ENCODE assay signal across 1 cellular context in the genomic region with DNA sequence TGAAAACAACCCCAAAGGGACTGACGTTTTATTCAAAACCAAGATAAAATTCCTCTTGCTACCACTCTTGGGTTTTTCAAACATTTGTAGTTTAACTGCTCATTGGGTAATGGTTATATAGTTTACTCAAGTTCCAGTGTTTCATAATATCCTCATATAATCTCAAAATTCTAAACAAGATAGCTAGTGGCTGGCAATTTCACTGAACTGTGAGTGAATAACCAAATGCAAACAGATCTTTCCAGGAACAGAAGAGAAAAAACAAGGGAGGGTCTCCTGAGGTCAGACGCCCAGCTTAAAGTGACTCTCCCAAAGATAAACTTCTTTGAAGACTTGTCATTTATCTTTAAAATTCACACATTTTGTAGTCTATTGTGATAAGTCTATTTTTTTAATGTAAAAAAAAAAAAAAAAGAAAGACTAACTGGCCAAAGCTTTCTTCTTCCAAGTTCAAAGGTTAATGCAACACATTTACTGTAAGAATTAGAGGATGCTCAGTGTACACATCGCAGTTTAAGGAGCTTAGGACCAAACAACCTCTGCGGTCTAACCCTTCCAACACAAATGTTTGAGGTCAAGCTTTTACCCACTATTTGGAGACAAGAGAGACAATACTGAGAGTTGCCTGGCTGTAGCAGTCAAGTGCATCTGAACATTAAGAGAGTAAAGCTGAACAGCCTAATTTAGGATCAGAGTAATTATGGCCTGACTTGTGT.
A peak's percentile ranks its signal among the peaks of the same experiment; 100 is the strongest.
TF ChIP-seq lines count a peak whose summit lies in the region.

No MANE protein-coding gene starts in this region.

TF ChIP-seq in HepG2, 621 proteins besides CTCF, POLR2A, EP300 and RAD21 (continued from another document and continues in another):
- TF ChIP-seq ZNF816 (CRISPR knock-in tag; IDR thresholded peaks at IDR 0.05; ENCODE audit: borderline replicate concordance): 0 out of 2 replicates have a peak, but pooled peaks have one; percentile 35
- peak; percentile 84 for TF ChIP-seq TBL1XR1 (IDR thresholded peaks at IDR 0.05; ENCODE audit: borderline replicate concordance, low read length, partially characterized antibody)
- no peak for TF ChIP-seq CENPX (CRISPR knock-in tag; IDR thresholded peaks at IDR 0.05)
- TF ChIP-seq, protein P1, sequence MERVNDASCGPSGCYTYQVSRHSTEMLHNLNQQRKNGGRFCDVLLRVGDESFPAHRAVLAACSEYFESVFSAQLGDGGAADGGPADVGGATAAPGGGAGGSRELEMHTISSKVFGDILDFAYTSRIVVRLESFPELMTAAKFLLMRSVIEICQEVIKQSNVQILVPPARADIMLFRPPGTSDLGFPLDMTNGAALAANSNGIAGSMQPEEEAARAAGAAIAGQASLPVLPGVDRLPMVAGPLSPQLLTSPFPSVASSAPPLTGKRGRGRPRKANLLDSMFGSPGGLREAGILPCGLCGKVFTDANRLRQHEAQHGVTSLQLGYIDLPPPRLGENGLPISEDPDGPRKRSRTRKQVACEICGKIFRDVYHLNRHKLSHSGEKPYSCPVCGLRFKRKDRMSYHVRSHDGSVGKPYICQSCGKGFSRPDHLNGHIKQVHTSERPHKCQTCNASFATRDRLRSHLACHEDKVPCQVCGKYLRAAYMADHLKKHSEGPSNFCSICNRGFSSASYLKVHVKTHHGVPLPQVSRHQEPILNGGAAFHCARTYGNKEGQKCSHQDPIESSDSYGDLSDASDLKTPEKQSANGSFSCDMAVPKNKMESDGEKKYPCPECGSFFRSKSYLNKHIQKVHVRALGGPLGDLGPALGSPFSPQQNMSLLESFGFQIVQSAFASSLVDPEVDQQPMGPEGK (CRISPR knock-in tag; IDR thresholded peaks at IDR 0.05): no peak
- TF ChIP-seq PITX1 (CRISPR knock-in tag; IDR thresholded peaks at IDR 0.05): peak; percentile 67
- no peak for TF ChIP-seq ZNF577 (CRISPR knock-in tag; IDR thresholded peaks at IDR 0.05; ENCODE audit: borderline replicate concordance, low read depth)
- TF ChIP-seq ZNF232 (CRISPR knock-in tag; IDR thresholded peaks at IDR 0.05; ENCODE audit: borderline replicate concordance): no peak
- TF ChIP-seq ZNF253 (CRISPR knock-in tag; IDR thresholded peaks at IDR 0.05; ENCODE audit: borderline replicate concordance): no peak
- TF ChIP-seq RCOR2 (CRISPR knock-in tag; IDR thresholded peaks at IDR 0.05): peak; percentile 69; the same call in 1 of the 2 replicates
- no peak for TF ChIP-seq ZNF788 (CRISPR knock-in tag; IDR thresholded peaks at IDR 0.05; ENCODE audit: borderline replicate concordance)
- TF ChIP-seq, protein P2, sequence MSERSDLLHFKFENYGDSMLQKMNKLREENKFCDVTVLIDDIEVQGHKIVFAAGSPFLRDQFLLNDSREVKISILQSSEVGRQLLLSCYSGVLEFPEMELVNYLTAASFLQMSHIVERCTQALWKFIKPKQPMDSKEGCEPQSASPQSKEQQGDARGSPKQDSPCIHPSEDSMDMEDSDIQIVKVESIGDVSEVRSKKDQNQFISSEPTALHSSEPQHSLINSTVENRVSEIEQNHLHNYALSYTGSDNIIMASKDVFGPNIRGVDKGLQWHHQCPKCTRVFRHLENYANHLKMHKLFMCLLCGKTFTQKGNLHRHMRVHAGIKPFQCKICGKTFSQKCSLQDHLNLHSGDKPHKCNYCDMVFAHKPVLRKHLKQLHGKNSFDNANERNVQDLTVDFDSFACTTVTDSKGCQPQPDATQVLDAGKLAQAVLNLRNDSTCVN (CRISPR knock-in tag; IDR thresholded peaks at IDR 0.05; ENCODE audit: borderline replicate concordance): no peak
- TF ChIP-seq MTF2 (CRISPR knock-in tag; IDR thresholded peaks at IDR 0.05; ENCODE audit: borderline replicate concordance): no peak
- TF ChIP-seq FOXC1 (CRISPR knock-in tag; IDR thresholded peaks at IDR 0.05; ENCODE audit: borderline replicate concordance): no peak
- no peak for TF ChIP-seq ZBTB20 (CRISPR knock-in tag; IDR thresholded peaks at IDR 0.05; ENCODE audit: borderline replicate concordance, low read depth)
- peak; percentile 69; the same call in 1 of the 2 replicates for TF ChIP-seq FOXK1 (CRISPR knock-in tag; IDR thresholded peaks at IDR 0.05; ENCODE audit: borderline replicate concordance, low read depth)
- TF ChIP-seq ZNF331 (CRISPR knock-in tag; IDR thresholded peaks at IDR 0.05): peak; percentile 35; the same call in 1 of the 2 replicates
- TF ChIP-seq, protein P3, sequence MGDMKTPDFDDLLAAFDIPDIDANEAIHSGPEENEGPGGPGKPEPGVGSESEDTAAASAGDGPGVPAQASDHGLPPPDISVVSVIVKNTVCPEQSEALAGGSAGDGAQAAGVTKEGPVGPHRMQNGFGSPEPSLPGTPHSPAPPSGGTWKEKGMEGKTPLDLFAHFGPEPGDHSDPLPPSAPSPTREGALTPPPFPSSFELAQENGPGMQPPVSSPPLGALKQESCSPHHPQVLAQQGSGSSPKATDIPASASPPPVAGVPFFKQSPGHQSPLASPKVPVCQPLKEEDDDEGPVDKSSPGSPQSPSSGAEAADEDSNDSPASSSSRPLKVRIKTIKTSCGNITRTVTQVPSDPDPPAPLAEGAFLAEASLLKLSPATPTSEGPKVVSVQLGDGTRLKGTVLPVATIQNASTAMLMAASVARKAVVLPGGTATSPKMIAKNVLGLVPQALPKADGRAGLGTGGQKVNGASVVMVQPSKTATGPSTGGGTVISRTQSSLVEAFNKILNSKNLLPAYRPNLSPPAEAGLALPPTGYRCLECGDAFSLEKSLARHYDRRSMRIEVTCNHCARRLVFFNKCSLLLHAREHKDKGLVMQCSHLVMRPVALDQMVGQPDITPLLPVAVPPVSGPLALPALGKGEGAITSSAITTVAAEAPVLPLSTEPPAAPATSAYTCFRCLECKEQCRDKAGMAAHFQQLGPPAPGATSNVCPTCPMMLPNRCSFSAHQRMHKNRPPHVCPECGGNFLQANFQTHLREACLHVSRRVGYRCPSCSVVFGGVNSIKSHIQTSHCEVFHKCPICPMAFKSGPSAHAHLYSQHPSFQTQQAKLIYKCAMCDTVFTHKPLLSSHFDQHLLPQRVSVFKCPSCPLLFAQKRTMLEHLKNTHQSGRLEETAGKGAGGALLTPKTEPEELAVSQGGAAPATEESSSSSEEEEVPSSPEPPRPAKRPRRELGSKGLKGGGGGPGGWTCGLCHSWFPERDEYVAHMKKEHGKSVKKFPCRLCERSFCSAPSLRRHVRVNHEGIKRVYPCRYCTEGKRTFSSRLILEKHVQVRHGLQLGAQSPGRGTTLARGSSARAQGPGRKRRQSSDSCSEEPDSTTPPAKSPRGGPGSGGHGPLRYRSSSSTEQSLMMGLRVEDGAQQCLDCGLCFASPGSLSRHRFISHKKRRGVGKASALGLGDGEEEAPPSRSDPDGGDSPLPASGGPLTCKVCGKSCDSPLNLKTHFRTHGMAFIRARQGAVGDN (CRISPR knock-in tag; IDR thresholded peaks at IDR 0.05): no peak
- TF ChIP-seq NCOA5 (CRISPR knock-in tag; IDR thresholded peaks at IDR 0.05): no peak
- no peak for TF ChIP-seq ZNF598 (CRISPR knock-in tag; IDR thresholded peaks at IDR 0.05; ENCODE audit: borderline replicate concordance)
- peak; percentile 41; the same call in 1 of the 2 replicates for TF ChIP-seq FOSL2 (CRISPR knock-in tag; IDR thresholded peaks at IDR 0.05)
- peak; percentile 39; the same call in 1 of the 2 replicates for TF ChIP-seq MED1 (CRISPR knock-in tag; IDR thresholded peaks at IDR 0.05)
- TF ChIP-seq, protein P4, sequence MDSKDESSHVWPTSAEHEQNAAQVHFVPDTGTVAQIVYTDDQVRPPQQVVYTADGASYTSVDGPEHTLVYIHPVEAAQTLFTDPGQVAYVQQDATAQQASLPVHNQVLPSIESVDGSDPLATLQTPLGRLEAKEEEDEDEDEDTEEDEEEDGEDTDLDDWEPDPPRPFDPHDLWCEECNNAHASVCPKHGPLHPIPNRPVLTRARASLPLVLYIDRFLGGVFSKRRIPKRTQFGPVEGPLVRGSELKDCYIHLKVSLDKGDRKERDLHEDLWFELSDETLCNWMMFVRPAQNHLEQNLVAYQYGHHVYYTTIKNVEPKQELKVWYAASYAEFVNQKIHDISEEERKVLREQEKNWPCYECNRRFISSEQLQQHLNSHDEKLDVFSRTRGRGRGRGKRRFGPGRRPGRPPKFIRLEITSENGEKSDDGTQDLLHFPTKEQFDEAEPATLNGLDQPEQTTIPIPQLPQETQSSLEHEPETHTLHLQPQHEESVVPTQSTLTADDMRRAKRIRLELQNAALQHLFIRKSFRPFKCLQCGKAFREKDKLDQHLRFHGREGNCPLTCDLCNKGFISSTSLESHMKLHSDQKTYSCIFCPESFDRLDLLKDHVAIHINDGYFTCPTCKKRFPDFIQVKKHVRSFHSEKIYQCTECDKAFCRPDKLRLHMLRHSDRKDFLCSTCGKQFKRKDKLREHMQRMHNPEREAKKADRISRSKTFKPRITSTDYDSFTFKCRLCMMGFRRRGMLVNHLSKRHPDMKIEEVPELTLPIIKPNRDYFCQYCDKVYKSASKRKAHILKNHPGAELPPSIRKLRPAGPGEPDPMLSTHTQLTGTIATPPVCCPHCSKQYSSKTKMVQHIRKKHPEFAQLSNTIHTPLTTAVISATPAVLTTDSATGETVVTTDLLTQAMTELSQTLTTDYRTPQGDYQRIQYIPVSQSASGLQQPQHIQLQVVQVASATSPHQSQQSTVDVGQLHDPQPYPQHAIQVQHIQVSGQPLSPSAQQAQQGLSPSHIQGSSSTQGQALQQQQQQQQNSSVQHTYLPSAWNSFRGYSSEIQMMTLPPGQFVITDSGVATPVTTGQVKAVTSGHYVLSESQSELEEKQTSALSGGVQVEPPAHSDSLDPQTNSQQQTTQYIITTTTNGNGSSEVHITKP (CRISPR knock-in tag; IDR thresholded peaks at IDR 0.05; ENCODE audit: low read depth): 0 out of 2 replicates have a peak, but pooled peaks have one; percentile 20
- TF ChIP-seq, protein P5, sequence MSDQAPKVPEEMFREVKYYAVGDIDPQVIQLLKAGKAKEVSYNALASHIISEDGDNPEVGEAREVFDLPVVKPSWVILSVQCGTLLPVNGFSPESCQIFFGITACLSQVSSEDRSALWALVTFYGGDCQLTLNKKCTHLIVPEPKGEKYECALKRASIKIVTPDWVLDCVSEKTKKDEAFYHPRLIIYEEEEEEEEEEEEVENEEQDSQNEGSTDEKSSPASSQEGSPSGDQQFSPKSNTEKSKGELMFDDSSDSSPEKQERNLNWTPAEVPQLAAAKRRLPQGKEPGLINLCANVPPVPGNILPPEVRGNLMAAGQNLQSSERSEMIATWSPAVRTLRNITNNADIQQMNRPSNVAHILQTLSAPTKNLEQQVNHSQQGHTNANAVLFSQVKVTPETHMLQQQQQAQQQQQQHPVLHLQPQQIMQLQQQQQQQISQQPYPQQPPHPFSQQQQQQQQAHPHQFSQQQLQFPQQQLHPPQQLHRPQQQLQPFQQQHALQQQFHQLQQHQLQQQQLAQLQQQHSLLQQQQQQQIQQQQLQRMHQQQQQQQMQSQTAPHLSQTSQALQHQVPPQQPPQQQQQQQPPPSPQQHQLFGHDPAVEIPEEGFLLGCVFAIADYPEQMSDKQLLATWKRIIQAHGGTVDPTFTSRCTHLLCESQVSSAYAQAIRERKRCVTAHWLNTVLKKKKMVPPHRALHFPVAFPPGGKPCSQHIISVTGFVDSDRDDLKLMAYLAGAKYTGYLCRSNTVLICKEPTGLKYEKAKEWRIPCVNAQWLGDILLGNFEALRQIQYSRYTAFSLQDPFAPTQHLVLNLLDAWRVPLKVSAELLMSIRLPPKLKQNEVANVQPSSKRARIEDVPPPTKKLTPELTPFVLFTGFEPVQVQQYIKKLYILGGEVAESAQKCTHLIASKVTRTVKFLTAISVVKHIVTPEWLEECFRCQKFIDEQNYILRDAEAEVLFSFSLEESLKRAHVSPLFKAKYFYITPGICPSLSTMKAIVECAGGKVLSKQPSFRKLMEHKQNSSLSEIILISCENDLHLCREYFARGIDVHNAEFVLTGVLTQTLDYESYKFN (CRISPR knock-in tag; conservative IDR thresholded peaks at IDR 0.05): peak; percentile 41
- TF ChIP-seq CEBPG (CRISPR knock-in tag; IDR thresholded peaks at IDR 0.05): peak; percentile 56
- TF ChIP-seq, protein P6, sequence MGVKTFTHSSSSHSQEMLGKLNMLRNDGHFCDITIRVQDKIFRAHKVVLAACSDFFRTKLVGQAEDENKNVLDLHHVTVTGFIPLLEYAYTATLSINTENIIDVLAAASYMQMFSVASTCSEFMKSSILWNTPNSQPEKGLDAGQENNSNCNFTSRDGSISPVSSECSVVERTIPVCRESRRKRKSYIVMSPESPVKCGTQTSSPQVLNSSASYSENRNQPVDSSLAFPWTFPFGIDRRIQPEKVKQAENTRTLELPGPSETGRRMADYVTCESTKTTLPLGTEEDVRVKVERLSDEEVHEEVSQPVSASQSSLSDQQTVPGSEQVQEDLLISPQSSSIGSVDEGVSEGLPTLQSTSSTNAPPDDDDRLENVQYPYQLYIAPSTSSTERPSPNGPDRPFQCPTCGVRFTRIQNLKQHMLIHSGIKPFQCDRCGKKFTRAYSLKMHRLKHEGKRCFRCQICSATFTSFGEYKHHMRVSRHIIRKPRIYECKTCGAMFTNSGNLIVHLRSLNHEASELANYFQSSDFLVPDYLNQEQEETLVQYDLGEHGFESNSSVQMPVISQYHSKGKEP (CRISPR knock-in tag; IDR thresholded peaks at IDR 0.05): no peak
- no peak for TF ChIP-seq YY1 (IDR thresholded peaks at IDR 0.05; ENCODE audit: insufficient read depth, insufficient replicate concordance, low read depth, low read length)
- TF ChIP-seq FOXJ3 (CRISPR knock-in tag; IDR thresholded peaks at IDR 0.05; ENCODE audit: borderline replicate concordance): peak; percentile 30; the same call in 1 of the 2 replicates
- no peak for TF ChIP-seq SP140L (CRISPR knock-in tag; IDR thresholded peaks at IDR 0.05; ENCODE audit: borderline replicate concordance)
- TF ChIP-seq SKI (IDR thresholded peaks at IDR 0.05; ENCODE audit: partially characterized antibody): peak; percentile 73
- TF ChIP-seq NR2F1 (CRISPR knock-in tag; IDR thresholded peaks at IDR 0.05): peak in 1 of 2 experiments; percentile 42; a peak in 2 of 4 replicates
- TF ChIP-seq IRX3 (CRISPR knock-in tag; IDR thresholded peaks at IDR 0.05; ENCODE audit: borderline replicate concordance, low read depth): no peak
- TF ChIP-seq AHR (CRISPR knock-in tag; IDR thresholded peaks at IDR 0.05): no peak
- peak; percentile 59 for TF ChIP-seq RBM22 (optimal IDR thresholded peaks at IDR 0.05; ENCODE audit: low read length)
- TF ChIP-seq NCOA2 (CRISPR knock-in tag; IDR thresholded peaks at IDR 0.05): peak; percentile 84
- TF ChIP-seq, protein P7, sequence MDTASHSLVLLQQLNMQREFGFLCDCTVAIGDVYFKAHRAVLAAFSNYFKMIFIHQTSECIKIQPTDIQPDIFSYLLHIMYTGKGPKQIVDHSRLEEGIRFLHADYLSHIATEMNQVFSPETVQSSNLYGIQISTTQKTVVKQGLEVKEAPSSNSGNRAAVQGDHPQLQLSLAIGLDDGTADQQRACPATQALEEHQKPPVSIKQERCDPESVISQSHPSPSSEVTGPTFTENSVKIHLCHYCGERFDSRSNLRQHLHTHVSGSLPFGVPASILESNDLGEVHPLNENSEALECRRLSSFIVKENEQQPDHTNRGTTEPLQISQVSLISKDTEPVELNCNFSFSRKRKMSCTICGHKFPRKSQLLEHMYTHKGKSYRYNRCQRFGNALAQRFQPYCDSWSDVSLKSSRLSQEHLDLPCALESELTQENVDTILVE (CRISPR knock-in tag; IDR thresholded peaks at IDR 0.05): 0 out of 2 replicates have a peak, but pooled peaks have one; percentile 17
- no peak for TF ChIP-seq MTA3 (CRISPR knock-in tag; IDR thresholded peaks at IDR 0.05)
- TF ChIP-seq ZNF180 (CRISPR knock-in tag; IDR thresholded peaks at IDR 0.05; ENCODE audit: borderline replicate concordance, low read depth): no peak
- TF ChIP-seq KLF16 (CRISPR knock-in tag; IDR thresholded peaks at IDR 0.05): 0 out of 4 replicates have a peak, but pooled peaks of 1 of the 2 experiments have one; percentile 31
- TF ChIP-seq BORCS8-MEF2B (CRISPR knock-in tag; IDR thresholded peaks at IDR 0.05): no peak
